8 cellular contexts compared by ENCODE assay signal in genomic region chr3:179323197-179323901, GRCh38. TPM values are rescaled to one million over a fixed set of nuclear protein-coding genes. Genes with fewer than 3 reads are reported as not detected.
DNase-seq lines count a peak whose midpoint lies in the region; ATAC-seq and TF ChIP-seq lines count a peak whose summit lies in the region.

No MANE protein-coding gene starts in this region.

- peaks cover 26 to 35% (median 31%) of the 10 kb centered on the region in 3 donors for H3K4me1 Mint-ChIP-seq in IgD-negative memory B cell
- peaks cover 28% of the 10 kb centered on the region for H3K4me1 Mint-ChIP-seq in activated naive CD4-positive, alpha-beta T cell treated with anti-CD3 and anti-CD28 coated beads for 36 hours (ENCODE audit: low read depth)

- H3K9me3 Mint-ChIP-seq in IgD-negative memory B cell, result no peaks in the 10 kb centered on the region
- H3K9me3 Mint-ChIP-seq in activated naive CD4-positive, alpha-beta T cell treated with anti-CD3 and anti-CD28 coated beads for 36 hours, result no peaks in the 10 kb centered on the region

- intact Hi-C loops in activated naive CD4-positive, alpha-beta T cell treated with anti-CD3 and anti-CD28 coated beads for 36 hours (cut with micrococcal nuclease), result loop anchor here (1.0 to 10.0 kb wide), 6 partner anchors 24 to 1591 kb away; partner anchors contain the start of genes FXR1, GNB4, MFN1 and MRPL47

- ATAC-seq in GM21717 (IDR thresholded peaks at IDR 0.05; ENCODE audit: unreplicated experiment) (peak; percentile 37), thoracic aorta (ENCODE audit: insufficient number of reproducible peaks, low FRiP score, low read depth) (peak; percentile 39)

- TF ChIP-seq CTCF in thoracic aorta (IDR thresholded peaks at IDR 0.05), result no peak

- H3K27ac Mint-ChIP-seq in IgD-negative memory B cell, result peak overlapping the region; percentile 90 to 95 (median 95)
- H3K27ac Mint-ChIP-seq in activated naive CD4-positive, alpha-beta T cell treated with anti-CD3 and anti-CD28 coated beads for 36 hours, result peak overlapping the region; percentile 93

- H3K27me3 ChIP-seq in SJSA1 (replicated peaks), result no peaks in the 10 kb centered on the region
- H3K27me3 ChIP-seq in thoracic aorta (replicated peaks; ENCODE audit: insufficient read depth), result no peaks in the 10 kb centered on the region

- DNase-seq in Daoy (ENCODE audit: low read depth) (peak; percentile 77), SJSA1 (ENCODE audit: low read depth in 1 of 2, low spot score in 2 of 2) (peak; percentile 77), germinal center (ENCODE audit: low spot score) (peak; percentile 76), nucleus accumbens (lab: John Stamatoyannopoulos, UW) (peak in 54 of 56 donors; percentile 4 to 82 (median 64)), thoracic aorta (ENCODE audit: low spot score) (peak; percentile 48)
- peak; percentile 66 for DNase-seq in activated naive CD4-positive, alpha-beta T cell treated with anti-CD3 and anti-CD28 coated beads for 36 hours

- H3K9me3 ChIP-seq in SJSA1 (replicated peaks) (peaks cover 8% of the 10 kb centered on the region; the same call in 1 of the 2 replicates), thoracic aorta (no peaks in the 10 kb centered on the region)

- CTCF ChIA-PET in activated naive CD4-positive, alpha-beta T cell treated with anti-CD3 and anti-CD28 coated beads for 36 hours (lab: Charles Lee), result interaction anchor here (0.6 to 1.0 kb wide), 3 partner anchors 21 to 305 kb away, joined by 3 to 4 read pairs (median 3); partner anchors contain the start of genes MRPL47 and NDUFB5

- H3K4me3 ChIP-seq in SJSA1 (peak overlapping the region; percentile 100), thoracic aorta (peak overlapping the region; percentile 79)

- H3K36me3 ChIP-seq in SJSA1 (peaks cover 39% of the 10 kb centered on the region), thoracic aorta (peaks cover 2% of the 10 kb centered on the region)

- peak overlapping the region; percentile 85 for H3K27ac ChIP-seq in SJSA1
- peak overlapping the region; percentile 91 to 96 for H3K27ac ChIP-seq in thoracic aorta

- no peaks in the 10 kb centered on the region for H3K27me3 Mint-ChIP-seq in IgD-negative memory B cell
- H3K27me3 Mint-ChIP-seq in activated naive CD4-positive, alpha-beta T cell treated with anti-CD3 and anti-CD28 coated beads for 36 hours (ENCODE audit: low read depth), result no peaks in the 10 kb centered on the region

- peaks cover 1% of the 10 kb centered on the region for H3K36me3 Mint-ChIP-seq in IgD-negative memory B cell
- H3K36me3 Mint-ChIP-seq in activated naive CD4-positive, alpha-beta T cell treated with anti-CD3 and anti-CD28 coated beads for 36 hours (ENCODE audit: low read depth), result peaks cover 17% of the 10 kb centered on the region

- H3K4me1 ChIP-seq in SJSA1 (replicated peaks) (peaks cover 20% of the 10 kb centered on the region), thoracic aorta (ENCODE audit: control insufficient read depth in 1 of 2, low read depth in 2 of 2) (peaks cover 17 to 29% of the 10 kb centered on the region in 2 donors)

- peak overlapping the region; percentile 84 to 96 (median 94) for H3K4me3 Mint-ChIP-seq in IgD-negative memory B cell
- H3K4me3 Mint-ChIP-seq in activated naive CD4-positive, alpha-beta T cell treated with anti-CD3 and anti-CD28 coated beads for 36 hours, result peak overlapping the region; percentile 89

RNA-seq across cellular contexts. Expression of gene ZNF639, which starts 0.5 kb away (rescaled TPM):
- total RNA-seq in Daoy (2014; rRNA removed; shearing (Covaris generic)), result 61.1 and 63.6 TPM in 2 replicates
- 59.4 TPM for polyA plus RNA-seq in IgD-negative memory B cell
- 71.3 and 80.5 TPM in 2 replicates for total RNA-seq in SJSA1 (2014; rRNA removed; shearing (Covaris generic))
- 10 to 100 TPM; 23.3 to 26.0 TPM for total RNA-seq in activated naive CD4-positive, alpha-beta T cell treated with anti-CD3 and anti-CD28 coated beads for 36 hours
- total RNA-seq in thoracic aorta, result 10 to 100 TPM; 21.8 to 62.2 TPM

RNA-seq across cellular contexts. Expression of gene MFN1, which starts 24.2 kb away (rescaled TPM):
- 38.7 and 50.9 TPM in 2 replicates for total RNA-seq in Daoy (2014; rRNA removed; shearing (Covaris generic))
- polyA plus RNA-seq in IgD-negative memory B cell, result 12.8 TPM
- total RNA-seq in SJSA1 (2014; rRNA removed; shearing (Covaris generic)), result 29.7 and 40.2 TPM in 2 replicates
- 10 to 100 TPM; 23.0 to 23.1 TPM for total RNA-seq in activated naive CD4-positive, alpha-beta T cell treated with anti-CD3 and anti-CD28 coated beads for 36 hours
- 10 to 100 TPM; 26.3 to 57.4 TPM for total RNA-seq in thoracic aorta

Comparison
In these comparisons a context has a peak if more than half of its experiments do, and no peak if none do; other contexts are left out.
1. Peak in every context shown above with its lines: DNase-seq, ATAC-seq, H3K4me3 ChIP-seq and H3K27ac ChIP-seq.